Comparison of ENCODE assay signal across 24 cellular contexts in the genomic region with DNA sequence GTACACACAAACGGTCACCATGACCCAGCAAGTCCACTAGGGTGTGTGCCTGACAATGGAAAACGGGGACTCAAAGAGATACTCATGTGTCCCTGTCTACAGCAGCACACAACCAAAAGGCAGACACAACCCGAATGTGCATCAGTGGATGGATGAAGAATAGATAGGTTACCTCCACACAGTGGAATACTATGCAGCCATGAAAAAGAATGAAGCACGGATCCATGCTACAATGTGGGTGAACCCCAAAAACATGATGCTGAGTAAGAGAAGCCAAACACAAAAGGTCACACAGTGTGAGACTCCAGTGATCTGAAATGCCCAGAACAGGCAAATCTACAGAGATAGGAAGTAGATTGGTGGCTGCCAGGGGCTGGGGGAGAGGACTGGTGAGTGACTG. TPM values are rescaled to one million over a fixed set of nuclear protein-coding genes. Genes with fewer than 3 reads are reported as not detected.
A peak's percentile ranks its signal among the peaks of the same experiment; 100 is the strongest.
DNase-seq lines count a peak whose midpoint lies in the region; ATAC-seq, FAIRE-seq and TF ChIP-seq lines count a peak whose summit lies in the region.
"Had no signal": no experiment of that assay in that cellular context is flagged by ENCODE, and none has a peak within 500 bp of the region (broad histone marks: within the 10 kb centered on the region; RNA-seq: fewer than 3 reads in every experiment).

No MANE protein-coding gene starts in this region.

- H3K9me1 ChIP-seq in IMR-90 (ENCODE audit: insufficient read depth, low read length) = no peaks in the 10 kb centered on the region

- WGBS in IMR-90 (ENCODE audit: extremely low coverage in 2 of 2, insufficient read length in 1 of 2), 2 experiments = no CpG with 5 or more reads among the region's 4 CpGs
- WGBS in H1 (ENCODE audit: extremely low coverage in 1 of 2, insufficient coverage in 1 of 2, insufficient read length in 1 of 2, insufficient replicate concordance in 2 of 2, low coverage in 1 of 2, low lambda C conversion rate in 2 of 2, missing lambda C conversion rate in 1 of 2), 2 experiments = 88% methylated on average over 4 of the region's 4 CpGs; no CpG with 5 or more reads in 1 of the 2 experiments

- H2BK20ac ChIP-seq in IMR-90 (ENCODE audit: low read depth, low read length) = no peak overlapping the region
- H2BK20ac ChIP-seq in H1 (ENCODE audit: low read length) = no peak overlapping the region

- TF ChIP-seq CTCF in IMR-90 (conservative IDR thresholded peaks at IDR 0.05; ENCODE audit: low read depth, low read length) = no peak
- TF ChIP-seq CTCF in H1 (IDR thresholded peaks at IDR 0.05; ENCODE audit: control extremely low read depth in 1 of 3, insufficient read depth in 1 of 3, low read depth in 1 of 3, low read length in 3 of 3) = no peak
- no peak for TF ChIP-seq CTCF in progenitor cell of endocrine pancreas (IDR thresholded peaks at IDR 0.05; ENCODE audit: unreplicated experiment)

- H2BK15ac ChIP-seq in IMR-90 (ENCODE audit: low read depth, low read length) = no peak overlapping the region
- no peak overlapping the region for H2BK15ac ChIP-seq in H1 (ENCODE audit: low read length)

- H4K20me1 ChIP-seq in IMR-90 (ENCODE audit: insufficient read depth, low read length) (no peaks in the 10 kb centered on the region), H1 (replicated peaks in 1 of 2; ENCODE audit: control insufficient read depth in 1 of 2, insufficient read depth in 2 of 2, low read length in 2 of 2) (peaks cover 0 to 13% of the 10 kb centered on the region in 2 experiments)

- H3K27ac Mint-ChIP-seq in progenitor cell of endocrine pancreas = no peak overlapping the region
- H3K27ac Mint-ChIP-seq: CD4-positive, CD25-positive, alpha-beta regulatory T cell; CD8-positive, alpha-beta memory T cell; HFFc6; IgD-negative memory B cell had no signal

- H2AFZ ChIP-seq in IMR-90 (replicated peaks; ENCODE audit: low read length, poor library complexity) (peak overlapping the region; percentile 51), H1 (ENCODE audit: low read length) (no peak overlapping the region)
- H2AFZ ChIP-seq: GM23248 had no signal

- intact Hi-C loops in IMR-90 (cut with micrococcal nuclease) = no loop called here

- no peak overlapping the region for H3K18ac ChIP-seq in IMR-90 (ENCODE audit: low read depth, low read length)
- no peak overlapping the region for H3K18ac ChIP-seq in H1 (ENCODE audit: extremely low read depth, low read length)

- no peaks in the 10 kb centered on the region for H3K23me2 ChIP-seq in H1 (ENCODE audit: low read depth, low read length)

- no peaks in the 10 kb centered on the region for H3K9me3 Mint-ChIP-seq in progenitor cell of endocrine pancreas (ENCODE audit: low read depth)
- H3K9me3 Mint-ChIP-seq: CD4-positive, CD25-positive, alpha-beta regulatory T cell; CD8-positive, alpha-beta memory T cell; HFFc6; IgD-negative memory B cell had no signal

- no peaks in the 10 kb centered on the region for H3K27me3 Mint-ChIP-seq in progenitor cell of endocrine pancreas

- no TSS peak for BruUV-seq in IMR-90 (replicated peaks; lab: Mats Ljungman, UMichigan)

- H4K8ac ChIP-seq in IMR-90 (ENCODE audit: low read depth in 2 of 2, low read length in 2 of 2) (no peak overlapping the region), H1 (ENCODE audit: extremely low read depth, insufficient read depth, low read length) (no peak overlapping the region)

- TF ChIP-seq EP300 in H1 (IDR thresholded peaks at IDR 0.05; ENCODE audit: borderline replicate concordance in 1 of 2, low read depth in 2 of 2, low read length in 2 of 2) = no peak

- no peak overlapping the region for H3K4me3 ChIP-seq in IMR-90 (ENCODE audit: insufficient read depth, low read depth, low read length)
- H3K4me3 ChIP-seq in H1 (ENCODE audit: extremely low read depth in 1 of 4, insufficient read depth in 2 of 4, low read depth in 3 of 4, low read length in 4 of 4) = no peak overlapping the region
- no peak overlapping the region for H3K4me3 ChIP-seq in MG63
- H3K4me3 ChIP-seq: GM23248 had no signal

- dilution Hi-C loops in IMR-90 (cut with HindIII; ENCODE audit: low sequenced_read_pairs, unreplicated experiment) = no loop called here

- H2BK5ac ChIP-seq in IMR-90 (ENCODE audit: low read depth, low read length, poor library complexity, severe bottlenecking) = no peak overlapping the region
- H2BK5ac ChIP-seq in H1 (ENCODE audit: low read depth, low read length) = no peak overlapping the region

- H2AK9ac ChIP-seq in IMR-90 (replicated peaks; ENCODE audit: low read depth, low read length, poor library complexity) = no peak overlapping the region

- no peak overlapping the region for H3K4me2 ChIP-seq in IMR-90 (ENCODE audit: low read depth, low read length)
- no peak overlapping the region for H3K4me2 ChIP-seq in H1 (ENCODE audit: insufficient read depth in 1 of 2, low read depth in 2 of 2, low read length in 2 of 2)

- H2BK120ac ChIP-seq in IMR-90 (ENCODE audit: low read depth, low read length) = no peak overlapping the region
- H2BK120ac ChIP-seq in H1 (replicated peaks; ENCODE audit: low read depth, low read length) = no peak overlapping the region

- no peak for TF ChIP-seq POLR2A in IMR-90 (IDR thresholded peaks at IDR 0.05; ENCODE audit: low read depth, low read length)
- TF ChIP-seq POLR2A in H1 (IDR thresholded peaks at IDR 0.05; ENCODE audit: control extremely low read depth in 1 of 2, low read depth in 2 of 2, low read length in 2 of 2) = no peak

- H3K36me3 Mint-ChIP-seq in progenitor cell of endocrine pancreas (ENCODE audit: insufficient read depth) = peaks cover 11% of the 10 kb centered on the region
- H3K36me3 Mint-ChIP-seq: CD4-positive, CD25-positive, alpha-beta regulatory T cell; CD8-positive, alpha-beta memory T cell; IgD-negative memory B cell had no signal

- H3K79me1 ChIP-seq in IMR-90 (ENCODE audit: low read depth in 1 of 2, low read length in 2 of 2) = no peaks in the 10 kb centered on the region
- H3K79me1 ChIP-seq in H1 (ENCODE audit: low read depth, low read length) = 0 out of 2 replicates have a peak, but pooled peaks cover 2% of the 10 kb centered on the region

- DNase-seq in IMR-90 = no peak
- no peak for DNase-seq in H1 (ENCODE audit: low read depth in 1 of 2, low spot score in 2 of 2)
- no peak for DNase-seq in MG63
- no peak for DNase-seq in progenitor cell of endocrine pancreas (ENCODE audit: low spot score, unreplicated experiment)
- DNase-seq: ACHN; BE2C; C1 segment of cervical spinal cord; CD4-positive, CD25-positive, alpha-beta regulatory T cell; CD8-positive, alpha-beta memory T cell; COR-L47; DMS 273 treated with DMSO at 0.1 percent for 48 hours; DMS53; DND-41; EL; GM23248; HCEC 1CT; HFFc6; KG1 had no signal

- H3K4me1 ChIP-seq in IMR-90 (ENCODE audit: control insufficient read depth, insufficient read depth, low read length) (no peaks in the 10 kb centered on the region), H1 (replicated peaks in 1 of 4; ENCODE audit: control insufficient read depth in 3 of 4, insufficient read depth in 4 of 4, low read length in 3 of 4) (no peaks in the 10 kb centered on the region)
- H3K4me1 ChIP-seq: BE2C had no signal

- in situ Hi-C loops in IMR-90 (cut with MboI; ENCODE audit: low sequenced_read_pairs) = no loop called here

- H4K91ac ChIP-seq in IMR-90 (ENCODE audit: insufficient read depth, low read depth, low read length) (no peak overlapping the region), H1 (replicated peaks; ENCODE audit: insufficient read length, low read length) (no peak overlapping the region)

- no peak overlapping the region for H3K23ac ChIP-seq in IMR-90 (ENCODE audit: low read depth, low read length)
- no peak overlapping the region for H3K23ac ChIP-seq in H1 (ENCODE audit: insufficient read length)

- no peak overlapping the region for H2AK5ac ChIP-seq in IMR-90 (ENCODE audit: low read depth, low read length)
- no peak overlapping the region for H2AK5ac ChIP-seq in H1 (ENCODE audit: low read depth, low read length)

- H3K14ac ChIP-seq in IMR-90 (replicated peaks; ENCODE audit: low read depth, low read length) (no peak overlapping the region), H1 (ENCODE audit: insufficient read length) (no peak overlapping the region)

- H3K79me2 ChIP-seq in H1 (ENCODE audit: control insufficient read depth in 1 of 2, insufficient read depth in 2 of 2, low read length in 2 of 2) = no peaks in the 10 kb centered on the region

- H2BK12ac ChIP-seq in H1 (ENCODE audit: low read depth, low read length) = no peak overlapping the region

- H3K56ac ChIP-seq in IMR-90 (ENCODE audit: extremely low read depth, insufficient read depth, low read length) (no peak overlapping the region), H1 (replicated peaks; ENCODE audit: insufficient read length, low read depth, low read length) (no peak overlapping the region)

- CTCF ChIA-PET in IMR-90 (lab: Yijun Ruan, JAX) = no interaction called here
- CTCF ChIA-PET in H1 (lab: Charles Lee; ENCODE audit: partially characterized antibody) = no interaction called here

- H3K4me3 Mint-ChIP-seq in progenitor cell of endocrine pancreas (ENCODE audit: low read depth) = no peak overlapping the region
- H3K4me3 Mint-ChIP-seq: CD4-positive, CD25-positive, alpha-beta regulatory T cell; CD8-positive, alpha-beta memory T cell; HFFc6; IgD-negative memory B cell had no signal

- no peak overlapping the region for H3K27ac ChIP-seq in IMR-90 (ENCODE audit: insufficient read depth, low read length)
- H3K27ac ChIP-seq in H1 (ENCODE audit: low read depth, low read length) = no peak overlapping the region
- H3K27ac ChIP-seq: GM23248, HL-60 had no signal

- H3K4ac ChIP-seq in IMR-90 (ENCODE audit: low read depth, low read length) = no peak overlapping the region
- no peak overlapping the region for H3K4ac ChIP-seq in H1 (replicated peaks; ENCODE audit: insufficient read length, low read depth, low read length)

- POLR2A ChIA-PET in IMR-90 (lab: Charles Lee; ENCODE audit: unreplicated experiment) = no interaction called here
- POLR2A ChIA-PET in H1 (lab: Charles Lee; ENCODE audit: partially characterized antibody) = interaction anchor here (0.8 to 1.4 kb wide), 3 partner anchors 10 to 88 kb away, joined by 3 to 5 read pairs (median 4); no protein-coding TSS in a partner anchor

- H3K9ac ChIP-seq in IMR-90 (ENCODE audit: low read depth, low read length) = no peak overlapping the region
- H3K9ac ChIP-seq in H1 (replicated peaks in 1 of 4; ENCODE audit: extremely low read depth in 1 of 4, low read depth in 3 of 4, low read length in 3 of 4) = no peak overlapping the region
- H3K9ac ChIP-seq: GM23248 had no signal

- H3K27me3 ChIP-seq in IMR-90 (ENCODE audit: control insufficient read depth, insufficient read depth, low read length) (no peaks in the 10 kb centered on the region), H1 (replicated peaks in 1 of 4; ENCODE audit: control insufficient read depth in 3 of 4, extremely low read depth in 1 of 4, insufficient read depth in 3 of 4, low read length in 3 of 4) (no peaks in the 10 kb centered on the region), MG63 (no peaks in the 10 kb centered on the region)
- H3K27me3 ChIP-seq: BE2C had no signal

- H3K9me3 ChIP-seq in IMR-90 (ENCODE audit: control insufficient read depth, insufficient read depth, low read length) (no peaks in the 10 kb centered on the region), H1 (ENCODE audit: insufficient read depth in 2 of 2, low read depth in 1 of 2, low read length in 1 of 2) (no peaks in the 10 kb centered on the region), MG63 (no peaks in the 10 kb centered on the region)
- H3K9me3 ChIP-seq: BE2C had no signal

- no peak for FAIRE-seq in H1 (lab: Jason Lieb, UNC)
- FAIRE-seq: A204.1, GM12891, GM19239, H54 had no signal

- no peak for ATAC-seq in IMR-90 (ENCODE audit: low read depth)

- TF ChIP-seq RAD21 in IMR-90 (IDR thresholded peaks at IDR 0.05; ENCODE audit: low read length) = no peak
- TF ChIP-seq RAD21 in H1 (IDR thresholded peaks at IDR 0.05 in 1 of 2, conservative IDR thresholded peaks at IDR 0.05 in 1 of 2; ENCODE audit: low read depth in 2 of 2, low read length in 2 of 2) = no peak

- no peaks in the 10 kb centered on the region for H3K4me1 Mint-ChIP-seq in progenitor cell of endocrine pancreas (ENCODE audit: low read depth)
- H3K4me1 Mint-ChIP-seq: CD4-positive, CD25-positive, alpha-beta regulatory T cell; CD8-positive, alpha-beta memory T cell; IgD-negative memory B cell had no signal

- no peak overlapping the region for H4K5ac ChIP-seq in IMR-90 (ENCODE audit: low read depth, low read length)
- H4K5ac ChIP-seq in H1 (ENCODE audit: insufficient read length, low read depth, low read length) = no peak overlapping the region

- H3K36me3 ChIP-seq in IMR-90 (ENCODE audit: control insufficient read depth, insufficient read depth, low read length) (no peaks in the 10 kb centered on the region; the same call in 1 of the 2 replicates), H1 (ENCODE audit: control insufficient read depth in 2 of 4, insufficient read depth in 4 of 4, low read length in 3 of 4) (peaks cover 0 to 5% (median 1%) of the 10 kb centered on the region in 4 experiments; a peak in 2 of 8 replicates), MG63 (peaks cover 17% of the 10 kb centered on the region)
- H3K36me3 ChIP-seq: BE2C had no signal

RNA-seq across cellular contexts. Expression of a gene that starts 9.0 kb away (rescaled TPM):
- 0.56 and 0.90 TPM in 2 replicates for total RNA-seq in IMR-90 (2012; rRNA removed)
- polyA plus RNA-seq in IMR-90 (2012; rRNA removed) = 4.1 and 4.3 TPM in 2 replicates
- polyA plus RNA-seq in IMR-90 (2012; cell fraction: cytosol; rRNA removed) = 2.1 and 8.4 TPM in 2 replicates
- 2.4 and 8.1 TPM in 2 replicates for polyA plus RNA-seq in IMR-90 (2012; cell fraction: nucleus; rRNA removed; ENCODE audit: low replicate concordance)
- 18.6 and 23.1 TPM in 2 replicates for total RNA-seq in H1 (2021; fragmentation: NEBNext Ultra II Directional; extraction: Animal tissue kit (Norgen Biotek cat#: 25700))
- 51.0 and 61.6 TPM in 2 replicates for polyA plus RNA-seq in H1 (2011; rRNA removed)
- polyA plus RNA-seq in H1 (2011; cell fraction: cytosol; rRNA removed) = 34.1 TPM
- polyA plus RNA-seq in H1 (2011; cell fraction: nucleus; rRNA removed) = 63.5 TPM
- 19.7 to 33.8 TPM (median 29.0 TPM) in 4 replicates for polyA plus RNA-seq in H1 (2012, experiment 1 of 2)
- 27.3 TPM for polyA plus RNA-seq in H1 (2012, experiment 2 of 2)
- polyA plus RNA-seq in H1 (2013, experiment 1 of 2) = 24.6 TPM
- 27.4 TPM for polyA plus RNA-seq in H1 (2013, experiment 2 of 2)
- polyA minus RNA-seq in H1 (2011; rRNA and poly(A)+ RNA removed) = 35.8 and 44.0 TPM in 2 replicates
- polyA minus RNA-seq in H1 (2011; cell fraction: cytosol; rRNA and poly(A)+ RNA removed) = 12.2 TPM
- polyA minus RNA-seq in H1 (2011; cell fraction: nucleus; rRNA and poly(A)+ RNA removed) = 9.3 TPM
- 8.4 and 9.9 TPM in 2 replicates for total RNA-seq in MG63 (2014; rRNA removed; shearing (Covaris generic); ENCODE audit: low replicate concordance)
- total RNA-seq in progenitor cell of endocrine pancreas = 20.1 and 20.9 TPM in 2 replicates
- total RNA-seq: CD4-positive, CD25-positive, alpha-beta regulatory T cell; CD8-positive, alpha-beta memory T cell had no signal
- polyA plus RNA-seq: CD4-positive, CD25-positive, alpha-beta regulatory T cell; CD8-positive, alpha-beta memory T cell; IgD-negative memory B cell had no signal

RNA-seq across cellular contexts. Expression of a gene that starts 32.2 kb away (rescaled TPM):
- total RNA-seq in IMR-90 (2012; rRNA removed) = 310 and 347 TPM in 2 replicates
- polyA plus RNA-seq in IMR-90 (2012; rRNA removed) = 461 and 500 TPM in 2 replicates
- 350 and 779 TPM in 2 replicates for polyA plus RNA-seq in IMR-90 (2012; cell fraction: cytosol; rRNA removed)
- 196 and 505 TPM in 2 replicates for polyA plus RNA-seq in IMR-90 (2012; cell fraction: nucleus; rRNA removed; ENCODE audit: low replicate concordance)
- 178 and 190 TPM in 2 replicates for total RNA-seq in H1 (2021; fragmentation: NEBNext Ultra II Directional; extraction: Animal tissue kit (Norgen Biotek cat#: 25700))
- polyA plus RNA-seq in H1 (2011; rRNA removed) = 356 and 420 TPM in 2 replicates
- 301 TPM for polyA plus RNA-seq in H1 (2011; cell fraction: cytosol; rRNA removed)
- polyA plus RNA-seq in H1 (2011; cell fraction: nucleus; rRNA removed) = 264 TPM
- 96.2 to 216 TPM (median 204 TPM) in 4 replicates for polyA plus RNA-seq in H1 (2012, experiment 1 of 2)
- polyA plus RNA-seq in H1 (2012, experiment 2 of 2) = 178 TPM
- 133 TPM for polyA plus RNA-seq in H1 (2013, experiment 1 of 2)
- 137 TPM for polyA plus RNA-seq in H1 (2013, experiment 2 of 2)
- polyA minus RNA-seq in H1 (2011; rRNA and poly(A)+ RNA removed) = 78.2 and 93.8 TPM in 2 replicates
- 107 TPM for polyA minus RNA-seq in H1 (2011; cell fraction: cytosol; rRNA and poly(A)+ RNA removed)
- polyA minus RNA-seq in H1 (2011; cell fraction: nucleus; rRNA and poly(A)+ RNA removed) = 82.4 TPM
- total RNA-seq in MG63 (2014; rRNA removed; shearing (Covaris generic); ENCODE audit: low replicate concordance) = 528 and 780 TPM in 2 replicates
- 189 and 192 TPM in 2 replicates for total RNA-seq in progenitor cell of endocrine pancreas

RNA-seq across cellular contexts. Expression of a gene that starts 32.5 kb away (rescaled TPM):
- total RNA-seq in IMR-90 (2012; rRNA removed) (50.9 and 55.8 TPM in 2 replicates), progenitor cell of endocrine pancreas (44.4 and 44.7 TPM in 2 replicates)
- polyA plus RNA-seq in IMR-90 (2012; rRNA removed) (52.1 and 61.9 TPM in 2 replicates), H1 (2011; rRNA removed) (46.5 and 61.0 TPM in 2 replicates)
- 52.5 and 65.2 TPM in 2 replicates for polyA plus RNA-seq in IMR-90 (2012; cell fraction: cytosol; rRNA removed)
- 50.7 and 114 TPM in 2 replicates for polyA plus RNA-seq in IMR-90 (2012; cell fraction: nucleus; rRNA removed; ENCODE audit: low replicate concordance)
- total RNA-seq in H1 (2021; fragmentation: NEBNext Ultra II Directional; extraction: Animal tissue kit (Norgen Biotek cat#: 25700)) = 41.3 and 52.3 TPM in 2 replicates
- 46.6 TPM for polyA plus RNA-seq in H1 (2011; cell fraction: cytosol; rRNA removed)
- polyA plus RNA-seq in H1 (2011; cell fraction: nucleus; rRNA removed) = 69.7 TPM
- polyA plus RNA-seq in H1 (2012, experiment 1 of 2) = 29.5 to 43.0 TPM (median 38.5 TPM) in 4 replicates
- polyA plus RNA-seq in H1 (2012, experiment 2 of 2) = 53.4 TPM
- polyA plus RNA-seq in H1 (2013, experiment 1 of 2) = 18.1 TPM
- 16.8 TPM for polyA plus RNA-seq in H1 (2013, experiment 2 of 2)
- 34.0 and 34.1 TPM in 2 replicates for polyA minus RNA-seq in H1 (2011; rRNA and poly(A)+ RNA removed)
- 37.3 TPM for polyA minus RNA-seq in H1 (2011; cell fraction: cytosol; rRNA and poly(A)+ RNA removed)
- polyA minus RNA-seq in H1 (2011; cell fraction: nucleus; rRNA and poly(A)+ RNA removed) = 31.5 TPM
- 142 and 214 TPM in 2 replicates for total RNA-seq in MG63 (2014; rRNA removed; shearing (Covaris generic); ENCODE audit: low replicate concordance)

RNA-seq across cellular contexts. Expression of a gene that starts 54.0 kb away (rescaled TPM):
- total RNA-seq in IMR-90 (2012; rRNA removed) = 50.8 and 53.4 TPM in 2 replicates
- 77.0 and 84.5 TPM in 2 replicates for polyA plus RNA-seq in IMR-90 (2012; rRNA removed)
- 102 and 137 TPM in 2 replicates for polyA plus RNA-seq in IMR-90 (2012; cell fraction: cytosol; rRNA removed)
- polyA plus RNA-seq in IMR-90 (2012; cell fraction: nucleus; rRNA removed; ENCODE audit: low replicate concordance) = 80.0 and 184 TPM in 2 replicates
- 28.3 and 33.2 TPM in 2 replicates for total RNA-seq in H1 (2021; fragmentation: NEBNext Ultra II Directional; extraction: Animal tissue kit (Norgen Biotek cat#: 25700))
- polyA plus RNA-seq in H1 (2011; rRNA removed) = 41.6 and 53.5 TPM in 2 replicates
- polyA plus RNA-seq in H1 (2011; cell fraction: cytosol; rRNA removed) = 64.3 TPM
- 96.7 TPM for polyA plus RNA-seq in H1 (2011; cell fraction: nucleus; rRNA removed)
- 26.7 to 59.8 TPM (median 48.4 TPM) in 4 replicates for polyA plus RNA-seq in H1 (2012, experiment 1 of 2)
- polyA plus RNA-seq in H1 (2012, experiment 2 of 2) = 31.8 TPM
- 29.3 TPM for polyA plus RNA-seq in H1 (2013, experiment 1 of 2)
- 28.1 TPM for polyA plus RNA-seq in H1 (2013, experiment 2 of 2)
- polyA minus RNA-seq in H1 (2011; rRNA and poly(A)+ RNA removed) = 22.4 and 25.3 TPM in 2 replicates
- 13.9 TPM for polyA minus RNA-seq in H1 (2011; cell fraction: cytosol; rRNA and poly(A)+ RNA removed)
- 33.3 TPM for polyA minus RNA-seq in H1 (2011; cell fraction: nucleus; rRNA and poly(A)+ RNA removed)
- total RNA-seq in MG63 (2014; rRNA removed; shearing (Covaris generic); ENCODE audit: low replicate concordance) = 137 and 145 TPM in 2 replicates
- 64.5 and 69.4 TPM in 2 replicates for total RNA-seq in progenitor cell of endocrine pancreas

RNA-seq across cellular contexts. Expression of a gene that starts 55.2 kb away (rescaled TPM):
- total RNA-seq in IMR-90 (2012; rRNA removed) (31.2 and 31.4 TPM in 2 replicates), progenitor cell of endocrine pancreas (87.1 and 90.9 TPM in 2 replicates)
- polyA plus RNA-seq in IMR-90 (2012; rRNA removed) (39.2 and 50.3 TPM in 2 replicates), H1 (2011; rRNA removed) (46.4 and 77.0 TPM in 2 replicates)
- 19.9 and 28.2 TPM in 2 replicates for polyA plus RNA-seq in IMR-90 (2012; cell fraction: cytosol; rRNA removed)
- 76.6 and 116 TPM in 2 replicates for polyA plus RNA-seq in IMR-90 (2012; cell fraction: nucleus; rRNA removed; ENCODE audit: low replicate concordance)
- total RNA-seq in H1 (2021; fragmentation: NEBNext Ultra II Directional; extraction: Animal tissue kit (Norgen Biotek cat#: 25700)) = 62.0 and 64.6 TPM in 2 replicates
- 21.2 TPM for polyA plus RNA-seq in H1 (2011; cell fraction: cytosol; rRNA removed)
- 103 TPM for polyA plus RNA-seq in H1 (2011; cell fraction: nucleus; rRNA removed)
- 27.7 to 47.4 TPM (median 46.0 TPM) in 4 replicates for polyA plus RNA-seq in H1 (2012, experiment 1 of 2)
- polyA plus RNA-seq in H1 (2012, experiment 2 of 2) = 32.1 TPM
- polyA plus RNA-seq in H1 (2013, experiment 1 of 2) = 28.2 TPM
- polyA plus RNA-seq in H1 (2013, experiment 2 of 2) = 27.5 TPM
- 70.9 and 84.6 TPM in 2 replicates for polyA minus RNA-seq in H1 (2011; rRNA and poly(A)+ RNA removed)
- polyA minus RNA-seq in H1 (2011; cell fraction: cytosol; rRNA and poly(A)+ RNA removed) = 56.1 TPM
- polyA minus RNA-seq in H1 (2011; cell fraction: nucleus; rRNA and poly(A)+ RNA removed) = 58.3 TPM
- 66.0 and 80.2 TPM in 2 replicates for total RNA-seq in MG63 (2014; rRNA removed; shearing (Covaris generic); ENCODE audit: low replicate concordance)
